1 cellular context compared by ENCODE assay signal in the genomic region with DNA sequence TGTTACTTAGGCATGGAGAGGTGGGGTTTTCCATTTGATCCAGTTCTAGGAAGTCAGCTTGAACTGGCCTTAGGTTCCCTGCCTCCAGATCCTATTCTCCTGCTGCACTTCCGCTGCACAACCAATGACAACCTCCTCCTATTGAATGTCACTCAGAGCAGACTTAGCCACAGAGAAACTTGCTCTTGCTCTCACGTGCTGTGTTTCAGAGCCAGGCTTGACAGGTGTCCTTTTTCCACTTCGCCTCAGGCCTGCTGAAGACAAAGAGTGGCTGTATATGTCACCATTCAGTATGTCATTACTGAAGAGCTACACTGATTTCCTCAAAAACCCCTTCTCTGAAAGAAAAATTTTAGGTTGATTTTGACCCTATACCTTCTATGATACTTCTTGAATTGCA.
TF ChIP-seq lines count a peak whose summit lies in the region.

No MANE protein-coding gene starts in this region.

TF ChIP-seq in GM23338, 12 proteins besides CTCF, POLR2A, EP300 and RAD21 (continued from another document):
- TF ChIP-seq, protein P1, sequence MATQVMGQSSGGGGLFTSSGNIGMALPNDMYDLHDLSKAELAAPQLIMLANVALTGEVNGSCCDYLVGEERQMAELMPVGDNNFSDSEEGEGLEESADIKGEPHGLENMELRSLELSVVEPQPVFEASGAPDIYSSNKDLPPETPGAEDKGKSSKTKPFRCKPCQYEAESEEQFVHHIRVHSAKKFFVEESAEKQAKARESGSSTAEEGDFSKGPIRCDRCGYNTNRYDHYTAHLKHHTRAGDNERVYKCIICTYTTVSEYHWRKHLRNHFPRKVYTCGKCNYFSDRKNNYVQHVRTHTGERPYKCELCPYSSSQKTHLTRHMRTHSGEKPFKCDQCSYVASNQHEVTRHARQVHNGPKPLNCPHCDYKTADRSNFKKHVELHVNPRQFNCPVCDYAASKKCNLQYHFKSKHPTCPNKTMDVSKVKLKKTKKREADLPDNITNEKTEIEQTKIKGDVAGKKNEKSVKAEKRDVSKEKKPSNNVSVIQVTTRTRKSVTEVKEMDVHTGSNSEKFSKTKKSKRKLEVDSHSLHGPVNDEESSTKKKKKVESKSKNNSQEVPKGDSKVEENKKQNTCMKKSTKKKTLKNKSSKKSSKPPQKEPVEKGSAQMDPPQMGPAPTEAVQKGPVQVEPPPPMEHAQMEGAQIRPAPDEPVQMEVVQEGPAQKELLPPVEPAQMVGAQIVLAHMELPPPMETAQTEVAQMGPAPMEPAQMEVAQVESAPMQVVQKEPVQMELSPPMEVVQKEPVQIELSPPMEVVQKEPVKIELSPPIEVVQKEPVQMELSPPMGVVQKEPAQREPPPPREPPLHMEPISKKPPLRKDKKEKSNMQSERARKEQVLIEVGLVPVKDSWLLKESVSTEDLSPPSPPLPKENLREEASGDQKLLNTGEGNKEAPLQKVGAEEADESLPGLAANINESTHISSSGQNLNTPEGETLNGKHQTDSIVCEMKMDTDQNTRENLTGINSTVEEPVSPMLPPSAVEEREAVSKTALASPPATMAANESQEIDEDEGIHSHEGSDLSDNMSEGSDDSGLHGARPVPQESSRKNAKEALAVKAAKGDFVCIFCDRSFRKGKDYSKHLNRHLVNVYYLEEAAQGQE (IDR thresholded peaks at IDR 0.05; ENCODE audit: unreplicated experiment): no peak
- TF ChIP-seq CREB1 (CRISPR knock-in tag; IDR thresholded peaks at IDR 0.05; ENCODE audit: low read depth) (no peak), ZNF114 (CRISPR knock-in tag; IDR thresholded peaks at IDR 0.05) (no peak), STAT1 (IDR thresholded peaks at IDR 0.05; ENCODE audit: unreplicated experiment) (no peak)
- TF ChIP-seq, protein P2, sequence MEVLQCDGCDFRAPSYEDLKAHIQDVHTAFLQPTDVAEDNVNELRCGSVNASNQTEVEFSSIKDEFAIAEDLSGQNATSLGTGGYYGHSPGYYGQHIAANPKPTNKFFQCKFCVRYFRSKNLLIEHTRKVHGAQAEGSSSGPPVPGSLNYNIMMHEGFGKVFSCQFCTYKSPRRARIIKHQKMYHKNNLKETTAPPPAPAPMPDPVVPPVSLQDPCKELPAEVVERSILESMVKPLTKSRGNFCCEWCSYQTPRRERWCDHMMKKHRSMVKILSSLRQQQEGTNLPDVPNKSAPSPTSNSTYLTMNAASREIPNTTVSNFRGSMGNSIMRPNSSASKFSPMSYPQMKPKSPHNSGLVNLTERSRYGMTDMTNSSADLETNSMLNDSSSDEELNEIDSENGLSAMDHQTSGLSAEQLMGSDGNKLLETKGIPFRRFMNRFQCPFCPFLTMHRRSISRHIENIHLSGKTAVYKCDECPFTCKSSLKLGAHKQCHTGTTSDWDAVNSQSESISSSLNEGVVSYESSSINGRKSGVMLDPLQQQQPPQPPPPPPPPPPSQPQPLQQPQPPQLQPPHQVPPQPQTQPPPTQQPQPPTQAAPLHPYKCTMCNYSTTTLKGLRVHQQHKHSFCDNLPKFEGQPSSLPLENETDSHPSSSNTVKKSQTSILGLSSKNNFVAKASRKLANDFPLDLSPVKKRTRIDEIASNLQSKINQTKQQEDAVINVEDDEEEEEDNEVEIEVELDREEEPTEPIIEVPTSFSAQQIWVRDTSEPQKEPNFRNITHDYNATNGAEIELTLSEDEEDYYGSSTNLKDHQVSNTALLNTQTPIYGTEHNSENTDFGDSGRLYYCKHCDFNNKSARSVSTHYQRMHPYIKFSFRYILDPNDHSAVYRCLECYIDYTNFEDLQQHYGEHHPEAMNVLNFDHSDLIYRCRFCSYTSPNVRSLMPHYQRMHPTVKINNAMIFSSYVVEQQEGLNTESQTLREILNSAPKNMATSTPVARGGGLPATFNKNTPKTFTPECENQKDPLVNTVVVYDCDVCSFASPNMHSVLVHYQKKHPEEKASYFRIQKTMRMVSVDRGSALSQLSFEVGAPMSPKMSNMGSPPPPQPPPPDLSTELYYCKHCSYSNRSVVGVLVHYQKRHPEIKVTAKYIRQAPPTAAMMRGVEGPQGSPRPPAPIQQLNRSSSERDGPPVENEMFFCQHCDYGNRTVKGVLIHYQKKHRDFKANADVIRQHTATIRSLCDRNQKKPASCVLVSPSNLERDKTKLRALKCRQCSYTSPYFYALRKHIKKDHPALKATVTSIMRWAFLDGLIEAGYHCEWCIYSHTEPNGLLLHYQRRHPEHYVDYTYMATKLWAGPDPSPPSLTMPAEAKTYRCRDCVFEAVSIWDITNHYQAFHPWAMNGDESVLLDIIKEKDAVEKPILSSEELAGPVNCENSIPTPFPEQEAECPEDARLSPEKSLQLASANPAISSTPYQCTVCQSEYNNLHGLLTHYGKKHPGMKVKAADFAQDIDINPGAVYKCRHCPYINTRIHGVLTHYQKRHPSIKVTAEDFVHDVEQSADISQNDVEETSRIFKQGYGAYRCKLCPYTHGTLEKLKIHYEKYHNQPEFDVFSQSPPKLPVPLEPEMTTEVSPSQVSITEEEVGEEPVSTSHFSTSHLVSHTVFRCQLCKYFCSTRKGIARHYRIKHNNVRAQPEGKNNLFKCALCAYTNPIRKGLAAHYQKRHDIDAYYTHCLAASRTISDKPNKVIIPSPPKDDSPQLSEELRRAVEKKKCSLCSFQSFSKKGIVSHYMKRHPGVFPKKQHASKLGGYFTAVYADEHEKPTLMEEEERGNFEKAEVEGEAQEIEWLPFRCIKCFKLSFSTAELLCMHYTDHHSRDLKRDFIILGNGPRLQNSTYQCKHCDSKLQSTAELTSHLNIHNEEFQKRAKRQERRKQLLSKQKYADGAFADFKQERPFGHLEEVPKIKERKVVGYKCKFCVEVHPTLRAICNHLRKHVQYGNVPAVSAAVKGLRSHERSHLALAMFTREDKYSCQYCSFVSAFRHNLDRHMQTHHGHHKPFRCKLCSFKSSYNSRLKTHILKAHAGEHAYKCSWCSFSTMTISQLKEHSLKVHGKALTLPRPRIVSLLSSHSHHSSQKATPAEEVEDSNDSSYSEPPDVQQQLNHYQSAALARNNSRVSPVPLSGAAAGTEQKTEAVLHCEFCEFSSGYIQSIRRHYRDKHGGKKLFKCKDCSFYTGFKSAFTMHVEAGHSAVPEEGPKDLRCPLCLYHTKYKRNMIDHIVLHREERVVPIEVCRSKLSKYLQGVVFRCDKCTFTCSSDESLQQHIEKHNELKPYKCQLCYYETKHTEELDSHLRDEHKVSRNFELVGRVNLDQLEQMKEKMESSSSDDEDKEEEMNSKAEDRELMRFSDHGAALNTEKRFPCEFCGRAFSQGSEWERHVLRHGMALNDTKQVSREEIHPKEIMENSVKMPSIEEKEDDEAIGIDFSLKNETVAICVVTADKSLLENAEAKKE (CRISPR knock-in tag; IDR thresholded peaks at IDR 0.05): no peak
